Comparison of ENCODE assay signal across 10 cellular contexts in genomic region chr6:125002090-125002741, GRCh38. TPM values are rescaled to one million over a fixed set of nuclear protein-coding genes. Genes with fewer than 3 reads are reported as not detected.
DNase-seq lines count a peak whose midpoint lies in the region; ATAC-seq and TF ChIP-seq lines count a peak whose summit lies in the region.
"Had no signal": no experiment of that assay in that cellular context is flagged by ENCODE, and none has a peak within 500 bp of the region (broad histone marks: within the 10 kb centered on the region; RNA-seq: fewer than 3 reads in every experiment).

No MANE protein-coding gene starts in this region.

- H3K27ac ChIP-seq in Peyer's patch: peak overlapping the region in 1 of 4 donors; percentile 17
- no peak overlapping the region for H3K27ac ChIP-seq in RWPE1

- no peaks in the 10 kb centered on the region for H3K9me3 ChIP-seq in Peyer's patch

- POLR2A ChIA-PET in RWPE1 (lab: Yijun Ruan, JAX; ENCODE audit: low non-redundant PET): no interaction called here

- DNase-seq in Daoy (ENCODE audit: low read depth) (peak; percentile 36), left cardiac atrium (no peak), sciatic nerve (ENCODE audit: low spot score) (no peak), Peyer's patch (no peak), NCI-H2081 treated with DMSO at 0.1 percent for 48 hours (lab: John Stamatoyannopoulos, UW) (no peak), RWPE1 (ENCODE audit: low spot score) (no peak)
- DNase-seq: activated CD4-positive, alpha-beta T cell treated with anti-CD3 and anti-CD28 coated beads, Interleukin-2, amount 50 U/mL, for 4 hours; central memory CD4-positive, alpha-beta T cell had no signal

- H3K36me3 ChIP-seq in Peyer's patch: no peaks in the 10 kb centered on the region

- no peak overlapping the region for H3K27ac Mint-ChIP-seq in stimulated activated memory B cell treated with anti-CD40 and anti-IgM and Interleukin-4, amounts not matched to agents 10 μg/mL and 1 μg/mL and 100 μg/mL, for 72 hours

- H3K36me3 Mint-ChIP-seq in stimulated activated memory B cell treated with anti-CD40 and anti-IgM and Interleukin-4, amounts not matched to agents 10 μg/mL and 1 μg/mL and 100 μg/mL, for 72 hours: no peaks in the 10 kb centered on the region

- no peaks in the 10 kb centered on the region for H3K27me3 Mint-ChIP-seq in stimulated activated memory B cell treated with anti-CD40 and anti-IgM and Interleukin-4, amounts not matched to agents 10 μg/mL and 1 μg/mL and 100 μg/mL, for 72 hours

- CTCF ChIA-PET in RWPE1 (lab: Yijun Ruan, JAX): no interaction called here

- peak; percentile 62 for ATAC-seq in SK-N-SH treated with all-trans-retinoic acid at 6 μM for 48 hours
- ATAC-seq in left cardiac atrium: peak; percentile 50 to 65
- peak; percentile 50 for ATAC-seq in sciatic nerve
- no peak for ATAC-seq in stimulated activated memory B cell treated with anti-CD40 and anti-IgM and Interleukin-4, amounts not matched to agents 10 μg/mL and 1 μg/mL and 100 μg/mL, for 72 hours

- H3K9me3 Mint-ChIP-seq in stimulated activated memory B cell treated with anti-CD40 and anti-IgM and Interleukin-4, amounts not matched to agents 10 μg/mL and 1 μg/mL and 100 μg/mL, for 72 hours: peaks cover 4% of the 10 kb centered on the region

- H3K27me3 ChIP-seq in Peyer's patch: no peaks in the 10 kb centered on the region

- intact Hi-C loops in left cardiac atrium (cut with DNase I) (no loop called here), sciatic nerve (cut with DNase I) (no loop called here)

- no peak for TF ChIP-seq POLR2A in Peyer's patch (IDR thresholded peaks at IDR 0.05)

- H3K4me1 ChIP-seq in Peyer's patch: no peaks in the 10 kb centered on the region

- H3K4me3 ChIP-seq in Peyer's patch: peak overlapping the region in 2 of 4 donors; percentile 12 to 17

- H3K4me3 Mint-ChIP-seq in stimulated activated memory B cell treated with anti-CD40 and anti-IgM and Interleukin-4, amounts not matched to agents 10 μg/mL and 1 μg/mL and 100 μg/mL, for 72 hours: no peak overlapping the region

- TF ChIP-seq CTCF in Peyer's patch (IDR thresholded peaks at IDR 0.05): no peak
- no peak for TF ChIP-seq CTCF in RWPE1 (conservative IDR thresholded peaks at IDR 0.05; ENCODE audit: low read depth)

- H3K4me1 Mint-ChIP-seq in stimulated activated memory B cell treated with anti-CD40 and anti-IgM and Interleukin-4, amounts not matched to agents 10 μg/mL and 1 μg/mL and 100 μg/mL, for 72 hours: no peaks in the 10 kb centered on the region

TF ChIP-seq in SK-N-SH treated with all-trans-retinoic acid at 6 μM for 48 hours, 23 proteins besides CTCF, POLR2A, EP300 and RAD21:
- TF ChIP-seq PPARA (CRISPR knock-in tag; IDR thresholded peaks at IDR 0.05; ENCODE audit: borderline replicate concordance): no peak
- TF ChIP-seq ZNF565 (CRISPR knock-in tag; conservative IDR thresholded peaks at IDR 0.05; ENCODE audit: low read depth): no peak

RNA-seq across cellular contexts. Expression of gene RNF217, which starts 40.0 kb away (rescaled TPM):
- 13.6 and 39.7 TPM in 2 replicates for total RNA-seq in Daoy (2014; rRNA removed; shearing (Covaris generic))
- 10 to 100 TPM; 10.6 to 18.3 TPM for total RNA-seq in left cardiac atrium
- total RNA-seq in sciatic nerve: 43.5 TPM
- total RNA-seq in Peyer's patch: 10 to 100 TPM in 3 of 4 donors, 1 to 10 TPM in 1; 7.4 to 60.1 (median 23.5) TPM
